In the genomic region with DNA sequence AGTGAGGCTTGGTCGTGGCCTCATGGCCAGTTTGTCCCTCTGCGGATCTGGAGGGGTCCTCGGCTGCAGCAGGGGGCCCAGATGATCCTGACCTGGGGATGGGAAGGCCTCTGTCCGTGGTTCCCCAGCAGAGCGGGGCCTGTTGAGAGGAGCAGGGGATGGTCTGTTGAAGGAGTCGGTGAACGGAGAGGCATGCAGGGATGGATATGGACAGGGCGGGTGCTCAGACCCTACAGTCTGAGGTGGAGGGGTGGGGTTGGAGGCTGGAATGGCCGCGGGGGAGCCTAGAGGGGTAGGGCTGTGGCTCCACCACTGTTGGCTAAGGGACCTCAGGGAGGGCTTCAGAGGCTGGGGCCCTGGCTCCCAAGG, we compare ENCODE assay signal across 28 cellular contexts.
"Had no signal": no experiment of that assay in that cellular context is flagged by ENCODE, and none has a peak within 500 bp of the region (broad histone marks: within the 10 kb centered on the region; RNA-seq: fewer than 3 reads in every experiment).

No MANE protein-coding gene starts in this region.

- H3K27ac ChIP-seq: colonic mucosa, epithelial cell of prostate, esophagus squamous epithelium had no signal

- DNase-seq: activated CD4-positive, alpha-beta memory T cell treated with anti-CD3 and anti-CD28 coated beads, Interleukin-2, amount 10 ng/mL, durations not matched to agents 7 days and 5 days; activated CD4-positive, alpha-beta T cell treated with anti-CD3 and anti-CD28 coated beads for 36 hours; activated CD4-positive, alpha-beta T cell treated with anti-CD3 and anti-CD28 coated beads, Interleukin-2, amount 10 ng/mL, durations not matched to agents 7 days and 5 days; activated CD4-positive, alpha-beta T cell treated with anti-CD3 and anti-CD28 coated beads, Interleukin-2, amount 50 U/mL, for 4 hours; activated CD4-positive, CD25-positive, alpha-beta regulatory T cell; activated CD4-positive, CD25-positive, alpha-beta regulatory T cell treated with anti-CD3 and anti-CD28 coated beads, Interleukin-2, amount 50 U/mL, for 72 hours; activated CD8-positive, alpha-beta memory T cell treated with anti-CD3 and anti-CD28 coated beads, Interleukin-2, amount 50 U/mL, for 48 hours; activated gamma-delta T cell treated with Interleukin-2 at 50 U/mL for 16 hours; activated naive CD4-positive, alpha-beta T cell treated with anti-CD3 and anti-CD28 coated beads, Interleukin-2, amount 50 U/mL, for 16 hours; activated naive CD4-positive, alpha-beta T cell treated with Interleukin-2 at 50 U/mL for 16 hours; activated T-cell treated with anti-CD3 and anti-CD28 coated beads for 4 hours; activated T-cell treated with anti-CD3 and anti-CD28 coated beads, Interleukin-2, amount 50 U/mL, for 24 hours; activated T-cell treated with anti-CD3 and anti-CD28 coated beads, Interleukin-2, amount 50 U/mL, for 72 hours; amniotic stem cell; anterior cingulate cortex; caudate nucleus; cerebellar nuclear complex; colonic mucosa; effector CD8-positive, alpha-beta T cell; esophagus squamous epithelium; foreskin melanocyte; head of caudate nucleus; T-helper 1 cell; T-helper 17 cell; T1000 had no signal

- H3K9me3 Mint-ChIP-seq: activated CD4-positive, alpha-beta memory T cell treated with anti-CD3 and anti-CD28 coated beads, Interleukin-2, amount 10 ng/mL, durations not matched to agents 7 days and 5 days; activated CD4-positive, alpha-beta T cell treated with anti-CD3 and anti-CD28 coated beads, Interleukin-2, amount 10 ng/mL, durations not matched to agents 7 days and 5 days; activated T-cell treated with anti-CD3 and anti-CD28 coated beads, Interleukin-2, amount 50 U/mL, for 24 hours; activated T-cell treated with anti-CD3 and anti-CD28 coated beads, Interleukin-2, amount 50 U/mL, for 72 hours; T-helper 2 cell treated with Interferon-gamma antibody and Interleukin-4, amounts not matched to agents 5 μg/mL and 100 μg/mL, for 36 hours had no signal

- ATAC-seq: activated CD4-positive, alpha-beta T cell treated with anti-CD3 and anti-CD28 coated beads for 36 hours; activated T-cell treated with anti-CD3 and anti-CD28 coated beads, Interleukin-2, amount 50 U/mL, for 72 hours; T-helper 17 cell had no signal

- H3K36me3 ChIP-seq: colonic mucosa, esophagus squamous epithelium had no signal

- H3K4me1 Mint-ChIP-seq: T-helper 17 cell had no signal

- H3K27ac Mint-ChIP-seq: activated CD4-positive, alpha-beta memory T cell treated with anti-CD3 and anti-CD28 coated beads, Interleukin-2, amount 10 ng/mL, durations not matched to agents 7 days and 5 days; activated CD4-positive, alpha-beta T cell treated with anti-CD3 and anti-CD28 coated beads for 36 hours; activated CD4-positive, alpha-beta T cell treated with anti-CD3 and anti-CD28 coated beads, Interleukin-2, amount 10 ng/mL, durations not matched to agents 7 days and 5 days; activated naive CD8-positive, alpha-beta T cell; activated T-cell treated with anti-CD3 and anti-CD28 coated beads, Interleukin-2, amount 50 U/mL, for 24 hours; activated T-cell treated with anti-CD3 and anti-CD28 coated beads, Interleukin-2, amount 50 U/mL, for 72 hours; T-helper 17 cell; T-helper 2 cell treated with Interferon-gamma antibody and Interleukin-4, amounts not matched to agents 5 μg/mL and 100 μg/mL, for 36 hours had no signal

- H3K9me3 ChIP-seq: colonic mucosa, esophagus squamous epithelium had no signal

- H3K36me3 Mint-ChIP-seq: activated naive CD8-positive, alpha-beta T cell had no signal

- H3K4me3 Mint-ChIP-seq: activated CD4-positive, alpha-beta memory T cell treated with anti-CD3 and anti-CD28 coated beads, Interleukin-2, amount 10 ng/mL, durations not matched to agents 7 days and 5 days; activated CD4-positive, alpha-beta T cell treated with anti-CD3 and anti-CD28 coated beads for 36 hours; activated CD4-positive, alpha-beta T cell treated with anti-CD3 and anti-CD28 coated beads, Interleukin-2, amount 10 ng/mL, durations not matched to agents 7 days and 5 days; activated naive CD8-positive, alpha-beta T cell; activated T-cell treated with anti-CD3 and anti-CD28 coated beads, Interleukin-2, amount 50 U/mL, for 24 hours; activated T-cell treated with anti-CD3 and anti-CD28 coated beads, Interleukin-2, amount 50 U/mL, for 72 hours; T-helper 17 cell; T-helper 2 cell treated with Interferon-gamma antibody and Interleukin-4, amounts not matched to agents 5 μg/mL and 100 μg/mL, for 36 hours had no signal

- H3K27me3 ChIP-seq: colonic mucosa had no signal

- H3K27me3 Mint-ChIP-seq: activated CD4-positive, alpha-beta memory T cell treated with anti-CD3 and anti-CD28 coated beads, Interleukin-2, amount 10 ng/mL, durations not matched to agents 7 days and 5 days; activated CD4-positive, alpha-beta T cell treated with anti-CD3 and anti-CD28 coated beads for 36 hours; activated CD4-positive, alpha-beta T cell treated with anti-CD3 and anti-CD28 coated beads, Interleukin-2, amount 10 ng/mL, durations not matched to agents 7 days and 5 days; activated naive CD8-positive, alpha-beta T cell; activated T-cell treated with anti-CD3 and anti-CD28 coated beads, Interleukin-2, amount 50 U/mL, for 24 hours; T-helper 17 cell had no signal

- H3K4me3 ChIP-seq: colonic mucosa, esophagus squamous epithelium had no signal

- H3K4me1 ChIP-seq: colonic mucosa had no signal
